ENCODE assay signal across 10 cellular contexts in genomic region chr17:10295728-10296343, GRCh38.
A peak's percentile ranks its signal among the peaks of the same experiment; 100 is the strongest.
DNase-seq lines count a peak whose midpoint lies in the region; ATAC-seq and TF ChIP-seq lines count a peak whose summit lies in the region.
"Had no signal": no experiment of that assay in that cellular context is flagged by ENCODE, and none has a peak within 500 bp of the region (broad histone marks: within the 10 kb centered on the region; RNA-seq: fewer than 3 reads in every experiment).

No MANE protein-coding gene starts in this region.

- no peaks in the 10 kb centered on the region for H3F3A ChIP-seq in PC-3 (ENCODE audit: low read length, unreplicated experiment)

- H2AFZ ChIP-seq in PC-3 (ENCODE audit: low read length): no peak overlapping the region

- H3K9ac ChIP-seq in PC-3 (ENCODE audit: low read length): no peak overlapping the region
- H3K9ac ChIP-seq: BLaER1 had no signal

- no peak overlapping the region for H3K27ac Mint-ChIP-seq in brain
- H3K27ac Mint-ChIP-seq: activated naive CD4-positive, alpha-beta T cell treated with anti-CD3 and anti-CD28 coated beads, Interleukin-2, amount 50 U/mL, for 24 hours had no signal

- H3K4me1 ChIP-seq in PC-3 (ENCODE audit: insufficient read depth, low read length) (no peaks in the 10 kb centered on the region), suprapubic skin (peaks cover 7% of the 10 kb centered on the region)
- H3K4me1 ChIP-seq: BLaER1 had no signal

- intact Hi-C loops in PC-3 (cut with micrococcal nuclease): loop anchor here (10.0 kb wide), 1 partner anchor 319 kb away; no protein-coding TSS in a partner anchor

- H3K4me3 ChIP-seq in HFF-Myc (replicated peaks; ENCODE audit: low read depth, low read length) (no peak overlapping the region), PC-3 (ENCODE audit: low read length) (no peak overlapping the region), suprapubic skin (no peak overlapping the region)
- H3K4me3 ChIP-seq: BLaER1 had no signal

- H3K27me3 Mint-ChIP-seq in brain: peaks cover 3% of the 10 kb centered on the region

- H3K27ac ChIP-seq in PC-3 (ENCODE audit: low read length): no peak overlapping the region
- H3K27ac ChIP-seq in suprapubic skin: no peak overlapping the region
- H3K27ac ChIP-seq: BLaER1 had no signal

- no peaks in the 10 kb centered on the region for H3K9me2 ChIP-seq in PC-3 (replicated peaks; ENCODE audit: low read length)

- no peaks in the 10 kb centered on the region for H3K9me3 Mint-ChIP-seq in brain
- H3K9me3 Mint-ChIP-seq: activated naive CD4-positive, alpha-beta T cell treated with anti-CD3 and anti-CD28 coated beads, Interleukin-2, amount 50 U/mL, for 24 hours had no signal

- POLR2A ChIA-PET in PC-3 (lab: Charles Lee; ENCODE audit: unreplicated experiment): no interaction called here

- H3K36me3 ChIP-seq in PC-3 (ENCODE audit: low read depth, low read length) (no peaks in the 10 kb centered on the region), suprapubic skin (no peaks in the 10 kb centered on the region)
- H3K36me3 ChIP-seq: BLaER1 had no signal

- peak; percentile 81 for TF ChIP-seq CTCF in HFF-Myc (IDR thresholded peaks at IDR 0.05; ENCODE audit: low read depth, low read length, missing control alignments)
- peak; percentile 64 for TF ChIP-seq CTCF in PC-3 (conservative IDR thresholded peaks at IDR 0.05; ENCODE audit: low read depth, low read length)
- TF ChIP-seq CTCF in brain (conservative IDR thresholded peaks at IDR 0.05): peak; percentile 64 to 78
- peak; percentile 37 to 64 for TF ChIP-seq CTCF in suprapubic skin (IDR thresholded peaks at IDR 0.05)

- TF ChIP-seq EP300 in suprapubic skin (IDR thresholded peaks at IDR 0.05): no peak

- no peak overlapping the region for H3K4me3 Mint-ChIP-seq in brain
- H3K4me3 Mint-ChIP-seq: activated naive CD4-positive, alpha-beta T cell treated with anti-CD3 and anti-CD28 coated beads, Interleukin-2, amount 50 U/mL, for 24 hours had no signal

- CTCF ChIA-PET in PC-3 (lab: Charles Lee): interaction anchor here (0.5 to 0.9 kb wide), 2 partner anchors 215 to 319 kb away, joined by 3 to 4 read pairs; no protein-coding TSS in a partner anchor

- no peaks in the 10 kb centered on the region for H4K20me1 ChIP-seq in PC-3 (ENCODE audit: low read length)
- H4K20me1 ChIP-seq: BLaER1 had no signal

- no peaks in the 10 kb centered on the region for H3K79me2 ChIP-seq in PC-3 (ENCODE audit: low read length)

- DNase-seq in DMS53 (lab: John Stamatoyannopoulos, UW) (peak; percentile 56), DMS53 treated with DMSO at 0.1 percent for 48 hours (lab: John Stamatoyannopoulos, UW; ENCODE audit: unreplicated experiment) (no peak), HFF-Myc (ENCODE audit: extremely low read depth, low read depth) (peak; percentile 33), PC-3 (peak; percentile 61), left kidney (ENCODE audit: low read depth, low spot score) (peak; percentile 87), suprapubic skin (ENCODE audit: low spot score in 2 of 2) (no peak), NCI-H1436 treated with DMSO at 0.1 percent for 48 hours (lab: John Stamatoyannopoulos, UW) (no peak)

- no peak overlapping the region for H3K4me2 ChIP-seq in PC-3 (ENCODE audit: low read length)
- H3K4me2 ChIP-seq: BLaER1 had no signal

- H3K9me3 ChIP-seq in PC-3 (ENCODE audit: low read length) (no peaks in the 10 kb centered on the region), suprapubic skin (no peaks in the 10 kb centered on the region)
- H3K9me3 ChIP-seq: BLaER1 had no signal

- ATAC-seq in PC-3: peak; percentile 38; the same call in 1 of the 2 replicates

- H3K36me3 Mint-ChIP-seq in brain: no peaks in the 10 kb centered on the region
- H3K36me3 Mint-ChIP-seq: activated naive CD4-positive, alpha-beta T cell treated with anti-CD3 and anti-CD28 coated beads, Interleukin-2, amount 50 U/mL, for 24 hours had no signal

- TF ChIP-seq POLR2A in suprapubic skin (IDR thresholded peaks at IDR 0.05): no peak

- 38% methylated on average over 5 of the region's 5 CpGs for WGBS in suprapubic skin

- H3K27me3 ChIP-seq in PC-3 (ENCODE audit: low read length) (no peaks in the 10 kb centered on the region), suprapubic skin (no peaks in the 10 kb centered on the region)
- H3K27me3 ChIP-seq: BLaER1 had no signal

- peaks cover 7% of the 10 kb centered on the region for H3K4me1 Mint-ChIP-seq in brain
- H3K4me1 Mint-ChIP-seq: activated naive CD4-positive, alpha-beta T cell treated with anti-CD3 and anti-CD28 coated beads, Interleukin-2, amount 50 U/mL, for 24 hours had no signal

- BruUV-seq in PC-3 (replicated peaks; lab: Mats Ljungman, UMichigan): no TSS peak

Comparison
In these comparisons a context has a peak if more than half of its experiments do, and no peak if none do; other contexts are left out.
1. DNase-seq: peak in DMS53 (single experiment), HFF-Myc (single experiment), PC-3 (single experiment) and left kidney (single experiment); none in DMS53 treated with DMSO at 0.1 percent for 48 hours (single experiment), suprapubic skin (0 of 2) and NCI-H1436 treated with DMSO at 0.1 percent for 48 hours (single experiment).
2. Peak in every context shown above with its lines, with median percentiles within 50 percentile points of each other: CTCF ChIP-seq.